Comparison of ENCODE assay signal across 8 cellular contexts in genomic region chr16:67447508-67448076, GRCh38. TPM values are rescaled to one million over a fixed set of nuclear protein-coding genes. Genes with fewer than 3 reads are reported as not detected.
A peak's percentile ranks its signal among the peaks of the same experiment; 100 is the strongest.
DNase-seq lines count a peak whose midpoint lies in the region; ATAC-seq lines count a peak whose summit lies in the region.

No MANE protein-coding gene starts in this region.

- H3K4me1 Mint-ChIP-seq in activated T-helper 1 cell treated with anti-CD3 and anti-CD28 coated beads, Interleukin-12 subunit alpha, Interleukin-12 subunit beta, Interleukin-2, Interleukin-4 antibody, amounts not matched to agents 30 ng/mL and 10 ng/mL and 1 ng/mL, durations not matched to agents 14 hours and 24 hours and 36 hours (ENCODE audit: low read depth) = peaks cover 7% of the 10 kb centered on the region

- no peak overlapping the region for H3K4me3 Mint-ChIP-seq in activated T-helper 1 cell treated with anti-CD3 and anti-CD28 coated beads, Interleukin-12 subunit alpha, Interleukin-12 subunit beta, Interleukin-2, Interleukin-4 antibody, amounts not matched to agents 30 ng/mL and 10 ng/mL and 1 ng/mL, durations not matched to agents 14 hours and 24 hours and 36 hours

- DNase-seq in SIG-M5 treated with dmso at 0.1 percent for 504 hours (lab: John Stamatoyannopoulos, UW; ENCODE audit: unreplicated experiment) (peak; percentile 64), SIG-M5 (lab: John Stamatoyannopoulos, UW) (no peak), OCI-M1 (lab: John Stamatoyannopoulos, UW) (peak; percentile 72), left cardiac atrium (no peak), cerebellum (ENCODE audit: low spot score) (no peak)
- DNase-seq in activated T-helper 1 cell treated with anti-CD3 and anti-CD28 coated beads, Interleukin-12 subunit alpha, Interleukin-12 subunit beta, Interleukin-2, Interleukin-4 antibody, amounts not matched to agents 30 ng/mL and 10 ng/mL and 1 ng/mL, durations not matched to agents 14 hours and 24 hours and 36 hours (ENCODE audit: low spot score) = peak; percentile 62
- DNase-seq in stimulated activated CD4-positive, alpha-beta T cell treated with anti-CD3 and anti-CD28 coated beads, Interleukin-1b, Interleukin-23, amount 100 ng/mL, for 48 hours = peak; percentile 77

- H3K9me3 Mint-ChIP-seq in activated T-helper 1 cell treated with anti-CD3 and anti-CD28 coated beads, Interleukin-12 subunit alpha, Interleukin-12 subunit beta, Interleukin-2, Interleukin-4 antibody, amounts not matched to agents 30 ng/mL and 10 ng/mL and 1 ng/mL, durations not matched to agents 14 hours and 24 hours and 36 hours = no peaks in the 10 kb centered on the region

- no peaks in the 10 kb centered on the region for H3K27me3 Mint-ChIP-seq in activated T-helper 1 cell treated with anti-CD3 and anti-CD28 coated beads, Interleukin-12 subunit alpha, Interleukin-12 subunit beta, Interleukin-2, Interleukin-4 antibody, amounts not matched to agents 30 ng/mL and 10 ng/mL and 1 ng/mL, durations not matched to agents 14 hours and 24 hours and 36 hours (ENCODE audit: insufficient read depth)

- intact Hi-C loops in activated T-helper 1 cell treated with anti-CD3 and anti-CD28 coated beads, Interleukin-12 subunit alpha, Interleukin-12 subunit beta, Interleukin-2, Interleukin-4 antibody, amounts not matched to agents 30 ng/mL and 10 ng/mL and 1 ng/mL, durations not matched to agents 14 hours and 24 hours and 36 hours (cut with micrococcal nuclease) = loop anchor here (1.0 kb wide), 2 partner anchors 19 to 187 kb away; no protein-coding TSS in a partner anchor
- intact Hi-C loops in left cardiac atrium (cut with DNase I) = no loop called here

- no peak overlapping the region for H3K27ac Mint-ChIP-seq in activated T-helper 1 cell treated with anti-CD3 and anti-CD28 coated beads, Interleukin-12 subunit alpha, Interleukin-12 subunit beta, Interleukin-2, Interleukin-4 antibody, amounts not matched to agents 30 ng/mL and 10 ng/mL and 1 ng/mL, durations not matched to agents 14 hours and 24 hours and 36 hours

- H3K36me3 Mint-ChIP-seq in activated T-helper 1 cell treated with anti-CD3 and anti-CD28 coated beads, Interleukin-12 subunit alpha, Interleukin-12 subunit beta, Interleukin-2, Interleukin-4 antibody, amounts not matched to agents 30 ng/mL and 10 ng/mL and 1 ng/mL, durations not matched to agents 14 hours and 24 hours and 36 hours (ENCODE audit: low read depth) = no peaks in the 10 kb centered on the region

- peak; percentile 16 to 19 for ATAC-seq in left cardiac atrium
- ATAC-seq in GM21529 (IDR thresholded peaks at IDR 0.05; ENCODE audit: unreplicated experiment) = no peak

RNA-seq across cellular contexts. Expression of gene HSD11B2, which starts 16.7 kb away (rescaled TPM):
- 3.6 and 5.0 TPM in 2 replicates for total RNA-seq in activated T-helper 1 cell treated with anti-CD3 and anti-CD28 coated beads, Interleukin-12 subunit alpha, Interleukin-12 subunit beta, Interleukin-2, Interleukin-4 antibody, amounts not matched to agents 30 ng/mL and 10 ng/mL and 1 ng/mL, durations not matched to agents 14 hours and 24 hours and 36 hours
- total RNA-seq in left cardiac atrium (1 to 10 TPM in 1 of 2 donors, not detected in 1; 1.6 TPM), cerebellum (11.4 TPM)

RNA-seq across cellular contexts. Expression of gene ZDHHC1, which starts 31.3 kb away (rescaled TPM):
- 0.76 and 0.88 TPM in 2 replicates for total RNA-seq in activated T-helper 1 cell treated with anti-CD3 and anti-CD28 coated beads, Interleukin-12 subunit alpha, Interleukin-12 subunit beta, Interleukin-2, Interleukin-4 antibody, amounts not matched to agents 30 ng/mL and 10 ng/mL and 1 ng/mL, durations not matched to agents 14 hours and 24 hours and 36 hours
- total RNA-seq in left cardiac atrium = 1 to 10 TPM; 4.6 to 6.8 TPM
- total RNA-seq in cerebellum = 6.8 TPM

RNA-seq across cellular contexts. Expression of gene ATP6V0D1, which starts 33.4 kb away (rescaled TPM):
- 37.7 and 41.5 TPM in 2 replicates for total RNA-seq in activated T-helper 1 cell treated with anti-CD3 and anti-CD28 coated beads, Interleukin-12 subunit alpha, Interleukin-12 subunit beta, Interleukin-2, Interleukin-4 antibody, amounts not matched to agents 30 ng/mL and 10 ng/mL and 1 ng/mL, durations not matched to agents 14 hours and 24 hours and 36 hours
- total RNA-seq in left cardiac atrium (10 to 100 TPM; 66.9 to 71.3 TPM), cerebellum (74.9 TPM)

RNA-seq across cellular contexts. Expression of gene AGRP, which starts 35.8 kb away (rescaled TPM):
- total RNA-seq in activated T-helper 1 cell treated with anti-CD3 and anti-CD28 coated beads, Interleukin-12 subunit alpha, Interleukin-12 subunit beta, Interleukin-2, Interleukin-4 antibody, amounts not matched to agents 30 ng/mL and 10 ng/mL and 1 ng/mL, durations not matched to agents 14 hours and 24 hours and 36 hours = not detected in 2 replicates
- total RNA-seq in left cardiac atrium (not detected), cerebellum (not detected)

RNA-seq across cellular contexts. Expression of gene TPPP3, which starts 54.3 kb away (rescaled TPM):
- not detected in 2 replicates for total RNA-seq in activated T-helper 1 cell treated with anti-CD3 and anti-CD28 coated beads, Interleukin-12 subunit alpha, Interleukin-12 subunit beta, Interleukin-2, Interleukin-4 antibody, amounts not matched to agents 30 ng/mL and 10 ng/mL and 1 ng/mL, durations not matched to agents 14 hours and 24 hours and 36 hours
- 10 to 100 TPM; 22.9 to 40.1 TPM for total RNA-seq in left cardiac atrium
- 7.3 TPM for total RNA-seq in cerebellum

Comparison
In these comparisons a context has a peak if more than half of its experiments do, and no peak if none do; other contexts are left out.
1. DNase-seq: peak in SIG-M5 treated with dmso at 0.1 percent for 504 hours (single experiment), OCI-M1 (single experiment), activated T-helper 1 cell treated with anti-CD3 and anti-CD28 coated beads, Interleukin-12 subunit alpha, Interleukin-12 subunit beta, Interleukin-2, Interleukin-4 antibody, amounts not matched to agents 30 ng/mL and 10 ng/mL and 1 ng/mL, durations not matched to agents 14 hours and 24 hours and 36 hours (single experiment) and stimulated activated CD4-positive, alpha-beta T cell treated with anti-CD3 and anti-CD28 coated beads, Interleukin-1b, Interleukin-23, amount 100 ng/mL, for 48 hours (single experiment); none in SIG-M5 (single experiment), left cardiac atrium (single experiment) and cerebellum (single experiment).